In the genomic region with DNA sequence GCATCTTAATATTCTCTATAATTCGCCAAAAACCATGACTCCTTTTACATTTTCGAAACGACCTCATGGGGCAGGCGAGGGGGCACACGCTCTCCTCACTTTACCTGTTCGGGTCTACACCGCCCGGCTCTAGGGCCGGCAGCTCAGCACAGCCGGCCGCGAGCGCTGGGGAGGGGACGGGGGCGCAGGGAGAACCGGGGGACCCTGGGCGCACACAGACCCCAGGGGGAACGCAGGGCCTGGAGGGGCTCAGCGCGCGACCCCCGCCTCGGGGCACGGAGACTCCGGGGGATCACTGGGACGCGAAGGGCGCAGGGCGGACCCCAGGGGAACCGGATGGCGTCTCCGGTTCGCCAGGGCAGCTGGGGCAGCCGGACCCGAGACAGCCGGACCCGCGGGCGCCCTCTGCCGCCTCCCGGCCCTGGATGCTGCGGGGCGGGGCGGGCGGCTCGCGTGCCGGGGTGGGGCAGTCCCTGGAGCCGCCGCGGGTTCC, we compare ENCODE assay signal across 8 cellular contexts. TPM values are rescaled to one million over a fixed set of nuclear protein-coding genes. Genes with fewer than 3 reads are reported as not detected.
A peak's percentile ranks its signal among the peaks of the same experiment; 100 is the strongest.
DNase-seq lines count a peak whose midpoint lies in the region; ATAC-seq and TF ChIP-seq lines count a peak whose summit lies in the region.

Gene AHRR, plus strand, starts transcription at position 482 of the 493 bp plus-strand sequence. CDS start 22,189 bp downstream, outside the sequence.

- no peaks in the 10 kb centered on the region for H3K9me3 ChIP-seq in SK-N-SH

- H3K27ac ChIP-seq in SK-N-SH (ENCODE audit: low read depth in 2 of 2, low read length in 1 of 2) = no peak within 1 kb of the TSS

- peak; percentile 33 for DNase-seq in DMS153 (lab: John Stamatoyannopoulos, UW)
- DNase-seq in HK-2 (ENCODE audit: unreplicated experiment) = peak; percentile 60
- peak; percentile 95 for DNase-seq in SK-N-SH
- peak; percentile 59 to 72 for DNase-seq in cardiac fibroblast (ENCODE audit: low read depth in 2 of 2)
- DNase-seq in kidney glomerular epithelial cell (lab: John Stamatoyannopoulos, UW) = peak; percentile 12
- peak; percentile 41 to 53 for DNase-seq in stimulated activated CD8-positive, alpha-beta memory T cell treated with anti-CD3 and anti-CD28 coated beads, Interleukin-15, amount 100 ng/mL, for 48 hours (ENCODE audit: low read depth in 2 of 2)
- no peak for DNase-seq in NCI-H1694 (lab: John Stamatoyannopoulos, UW)

- H3K27me3 ChIP-seq in SK-N-SH (ENCODE audit: insufficient read depth) = peaks cover 13% of the 10 kb centered on the region; the same call in 1 of the 2 replicates

- peak within 1 kb of the TSS; percentile 96 for H3K4me2 ChIP-seq in SK-N-SH

- H3K4me1 ChIP-seq in SK-N-SH (ENCODE audit: control insufficient read depth in 1 of 2, insufficient read depth in 2 of 2, low read depth in 1 of 2, low read length in 1 of 2) = peaks cover 0 to 5% of the 10 kb centered on the region in 2 experiments; a peak in 1 of 4 replicates

- peak within 1 kb of the TSS; percentile 63; the same call in 1 of the 2 replicates for H2AFZ ChIP-seq in SK-N-SH (ENCODE audit: low read depth)

- H3K36me3 ChIP-seq in SK-N-SH (replicated peaks in 1 of 2; ENCODE audit: control insufficient read depth in 1 of 2, insufficient read depth in 2 of 2, low read length in 1 of 2) = peaks cover 0 to 8% of the 10 kb centered on the region in 2 experiments

- H3F3A ChIP-seq in SK-N-SH (replicated peaks; ENCODE audit: insufficient read depth) = peaks cover 6% of the 10 kb centered on the region

- H4K20me1 ChIP-seq in SK-N-SH (ENCODE audit: insufficient read depth) = peaks cover 15% of the 10 kb centered on the region

- no peak within 1 kb of the TSS for H3K9ac ChIP-seq in SK-N-SH

- WGBS in SK-N-SH (ENCODE audit: low lambda C conversion rate) = under 1% methylated on average over 30 of the region's 51 CpGs

- CTCF ChIA-PET in SK-N-SH (lab: Yijun Ruan, JAX) = interaction anchor here (0.7 to 1.5 kb wide), 10 partner anchors 9 to 133 kb away, joined by 3 to 6 read pairs (median 4); no protein-coding TSS in a partner anchor

- no peaks in the 10 kb centered on the region for H3K79me2 ChIP-seq in SK-N-SH (ENCODE audit: insufficient read depth)

- POLR2A ChIA-PET in SK-N-SH (lab: Yijun Ruan, JAX) = interaction anchor here (0.7 kb wide), 1 partner anchor 50 kb away, joined by 3 read pairs; the partner anchor contains the start of gene PDCD6

- H3K4me3 ChIP-seq in SK-N-SH (ENCODE audit: low read depth in 2 of 2, low read length in 1 of 2) = peak within 1 kb of the TSS; percentile 49 to 74
- peak within 1 kb of the TSS; percentile 58 to 65 for H3K4me3 ChIP-seq in cardiac fibroblast (replicated peaks in 1 of 2; ENCODE audit: low read depth in 2 of 2, low read length in 2 of 2)

- no peak for TF ChIP-seq EP300 in SK-N-SH (IDR thresholded peaks at IDR 0.05; ENCODE audit: borderline replicate concordance in 1 of 2, low read depth in 1 of 2, low read length in 1 of 2)

- 0 out of 2 replicates have a peak, but pooled peaks have one; percentile 9 for TF ChIP-seq RAD21 in SK-N-SH (IDR thresholded peaks at IDR 0.05; ENCODE audit: low read length)

- no peaks in the 10 kb centered on the region for H3K9me2 ChIP-seq in SK-N-SH

- peak; percentile 42 for ATAC-seq in GM19467 (IDR thresholded peaks at IDR 0.05; ENCODE audit: unreplicated experiment)

- TF ChIP-seq CTCF in SK-N-SH (IDR thresholded peaks at IDR 0.05) (peak; percentile 45), cardiac fibroblast (IDR thresholded peaks at IDR 0.05; ENCODE audit: low read depth, low read length) (peak; percentile 21)

TF ChIP-seq in SK-N-SH, 30 proteins besides CTCF, POLR2A, EP300 and RAD21:
- TF ChIP-seq RXRA (IDR thresholded peaks at IDR 0.05; ENCODE audit: borderline replicate concordance, low read depth) (no peak), SMC3 (IDR thresholded peaks at IDR 0.05; ENCODE audit: low read depth, low read length) (peak; percentile 21; the same call in 1 of the 2 replicates), GATA2 (CRISPR knock-in tag; IDR thresholded peaks at IDR 0.05) (no peak)

RNA-seq across cellular contexts. Expression of gene AHRR, which starts in this region (rescaled TPM):
- 0.71 and 0.99 TPM in 2 replicates for polyA plus RNA-seq in SK-N-SH (2012; rRNA removed)
- polyA plus RNA-seq in SK-N-SH (2012; cell fraction: cytosol; rRNA removed) = 0.40 and 0.49 TPM in 2 replicates
- 3.2 and 3.3 TPM in 2 replicates for polyA plus RNA-seq in SK-N-SH (2012; cell fraction: nucleus; rRNA removed)
